7 cellular contexts compared by ENCODE assay signal in the genomic region with DNA sequence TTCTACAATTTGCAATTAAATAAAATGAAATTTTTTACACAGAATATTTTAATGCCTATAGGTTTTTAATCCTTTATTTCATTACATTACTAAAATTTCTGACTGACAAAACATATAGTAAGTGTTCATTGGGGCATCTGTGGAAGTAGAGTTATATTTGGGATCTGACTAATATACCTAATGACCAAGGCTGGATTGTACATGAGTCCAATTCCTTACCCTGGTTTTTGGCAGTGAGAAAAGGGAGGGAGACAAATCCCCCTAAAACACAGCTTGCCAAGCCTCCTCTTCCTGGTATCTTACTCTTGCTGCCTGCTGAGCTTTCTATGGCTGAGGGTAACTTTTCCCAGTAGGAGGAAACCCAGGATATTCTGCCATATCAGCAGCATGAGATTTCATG.
"Had no signal": no experiment of that assay in that cellular context is flagged by ENCODE, and none has a peak within 500 bp of the region (broad histone marks: within the 10 kb centered on the region; RNA-seq: fewer than 3 reads in every experiment).

No MANE protein-coding gene starts in this region.

- H3K9ac ChIP-seq: GM23248 had no signal

- H3K4me3 Mint-ChIP-seq: GM23338, HFFc6 had no signal

- H3K4me2 ChIP-seq: GM23338 had no signal

- H3K9me3 Mint-ChIP-seq: GM23338 had no signal

- H3K4me1 Mint-ChIP-seq: GM23338 had no signal

- H3K4me1 ChIP-seq: HAP-1 had no signal

- DNase-seq: GM23248, GOT3, H7, HCEC 1CT, HFFc6 had no signal

- H3K4me3 ChIP-seq: GM23248, GM23338, HAP-1 had no signal

- H3K27ac Mint-ChIP-seq: GM23338, HFFc6 had no signal

- H3K9me3 ChIP-seq: HAP-1 had no signal

- H3K27ac ChIP-seq: GM23248 had no signal

- H3K36me3 ChIP-seq: HAP-1 had no signal

- H2AFZ ChIP-seq: GM23248, GM23338 had no signal
